8 cellular contexts compared by ENCODE assay signal in genomic region chr6:28980797-28981390, GRCh38. TPM values are rescaled to one million over a fixed set of nuclear protein-coding genes. Genes with fewer than 3 reads are reported as not detected.
DNase-seq lines count a peak whose midpoint lies in the region; ATAC-seq, FAIRE-seq and TF ChIP-seq lines count a peak whose summit lies in the region.

No MANE protein-coding gene starts in this region.

- peak overlapping the region; percentile 83 for H3K27ac Mint-ChIP-seq in T-helper 2 cell treated with Interferon-gamma antibody and Interleukin-4, amounts not matched to agents 5 μg/mL and 100 μg/mL, for 36 hours

- H3K4me1 Mint-ChIP-seq in T-helper 2 cell treated with Interferon-gamma antibody and Interleukin-4, amounts not matched to agents 5 μg/mL and 100 μg/mL, for 36 hours (ENCODE audit: low read depth) = peaks cover 47% of the 10 kb centered on the region

- H3K4me3 Mint-ChIP-seq in T-helper 2 cell treated with Interferon-gamma antibody and Interleukin-4, amounts not matched to agents 5 μg/mL and 100 μg/mL, for 36 hours = peak overlapping the region; percentile 88

- H3K9me3 Mint-ChIP-seq in T-helper 2 cell treated with Interferon-gamma antibody and Interleukin-4, amounts not matched to agents 5 μg/mL and 100 μg/mL, for 36 hours = no peaks in the 10 kb centered on the region

- no peak for ATAC-seq in GM21381 (IDR thresholded peaks at IDR 0.05; ENCODE audit: unreplicated experiment)

- H3K27me3 Mint-ChIP-seq in T-helper 2 cell treated with Interferon-gamma antibody and Interleukin-4, amounts not matched to agents 5 μg/mL and 100 μg/mL, for 36 hours (ENCODE audit: low read depth) = peaks cover 42% of the 10 kb centered on the region

- H3K27me3 ChIP-seq in H7 (ENCODE audit: control insufficient read depth, insufficient read depth, low read length) = no peaks in the 10 kb centered on the region
- H3K27me3 ChIP-seq in small intestine (ENCODE audit: control insufficient read depth in 2 of 2, insufficient read depth in 2 of 2, low read length in 2 of 2) = no peaks in the 10 kb centered on the region

- H3K4me1 ChIP-seq in small intestine (ENCODE audit: control insufficient read depth in 2 of 2, insufficient read depth in 1 of 2, low read depth in 1 of 2, low read length in 1 of 2) = no peaks in the 10 kb centered on the region

- no peaks in the 10 kb centered on the region for H3K36me3 ChIP-seq in H7 (replicated peaks; ENCODE audit: control insufficient read depth, insufficient read depth, low read length)
- no peaks in the 10 kb centered on the region for H3K36me3 ChIP-seq in small intestine (ENCODE audit: control insufficient read depth in 2 of 2, insufficient read depth in 2 of 2, low read length in 2 of 2)

- H3K36me3 Mint-ChIP-seq in T-helper 2 cell treated with Interferon-gamma antibody and Interleukin-4, amounts not matched to agents 5 μg/mL and 100 μg/mL, for 36 hours (ENCODE audit: low read depth) = peaks cover 9% of the 10 kb centered on the region

- no peak for FAIRE-seq in small intestine (lab: Jason Lieb, UNC)

- no peaks in the 10 kb centered on the region for H3K9me3 ChIP-seq in small intestine (ENCODE audit: control insufficient read depth, low read depth)

- DNase-seq in DMS79 treated with DMSO at 0.1 percent for 48 hours (lab: John Stamatoyannopoulos, UW) (peak; percentile 87), H7 (peak; percentile 80), NCI-H1694 treated with DMSO at 0.1 percent for 48 hours (lab: John Stamatoyannopoulos, UW) (peak; percentile 70), cardiac fibroblast (ENCODE audit: low read depth in 2 of 2) (peak; percentile 84), inferior parietal cortex (ENCODE audit: extremely low spot score) (peak; percentile 81), small intestine (peak; percentile 77)
- DNase-seq in T-helper 2 cell treated with Interferon-gamma antibody and Interleukin-4, amounts not matched to agents 5 μg/mL and 100 μg/mL, for 36 hours (ENCODE audit: low spot score) = peak; percentile 62

- peak overlapping the region; percentile 61 to 72 for H3K27ac ChIP-seq in small intestine (ENCODE audit: low read depth in 1 of 2, low read length in 1 of 2)

- WGBS in small intestine, 3 donors = 1% methylated on average over 16 of the region's 16 CpGs

- peak; percentile 51 for TF ChIP-seq CTCF in cardiac fibroblast (IDR thresholded peaks at IDR 0.05; ENCODE audit: low read depth, low read length)

- H3K4me3 ChIP-seq in H7 (ENCODE audit: insufficient read depth, low read depth, low read length) (peak overlapping the region; percentile 58), cardiac fibroblast (replicated peaks in 1 of 2; ENCODE audit: low read depth in 2 of 2, low read length in 2 of 2) (peak overlapping the region; percentile 59 to 69), small intestine (ENCODE audit: low read depth in 1 of 2, low read length in 2 of 2) (peak overlapping the region in 1 of 2 donors; percentile 53)

RNA-seq across cellular contexts. Expression of gene ZNF311, which starts 24.2 kb away (rescaled TPM):
- 1.4 and 2.8 TPM in 2 replicates for total RNA-seq in H7 (2014; rRNA removed; shearing (Covaris generic))
- 1 to 10 TPM in 1 of 3 donors, under 1 TPM in 2; 0.27 to 1.1 (median 0.61) TPM for polyA plus RNA-seq in small intestine

RNA-seq across cellular contexts. Expression of gene TRIM27, which starts 57.1 kb away (rescaled TPM):
- total RNA-seq in H7 (2014; rRNA removed; shearing (Covaris generic)) = 98.8 and 100 TPM in 2 replicates
- polyA plus RNA-seq in small intestine = 10 to 100 TPM; 30.5 to 42.0 (median 31.3) TPM
